12 cellular contexts compared by ENCODE assay signal in genomic region chr11:65131895-65132237, GRCh38. TPM values are rescaled to one million over a fixed set of nuclear protein-coding genes. Genes with fewer than 3 reads are reported as not detected.
A peak's percentile ranks its signal among the peaks of the same experiment; 100 is the strongest.
DNase-seq lines count a peak whose midpoint lies in the region; TF ChIP-seq lines count a peak whose summit lies in the region.
"Had no signal": no experiment of that assay in that cellular context is flagged by ENCODE, and none has a peak within 500 bp of the region (broad histone marks: within the 10 kb centered on the region; RNA-seq: fewer than 3 reads in every experiment).

No MANE protein-coding gene starts in this region.

- peak overlapping the region; percentile 99 for H3K4me3 ChIP-seq in BLaER1
- peak overlapping the region; percentile 99 for H3K4me3 ChIP-seq in GM12875 (ENCODE audit: low read depth, low read length)
- no peak overlapping the region for H3K4me3 ChIP-seq in osteoblast (ENCODE audit: insufficient read depth, low read length)
- H3K4me3 ChIP-seq: heart left ventricle, right lobe of liver had no signal

- peak overlapping the region; percentile 41 for H3K27ac Mint-ChIP-seq in chondrocyte (ENCODE audit: unreplicated experiment)

- no peaks in the 10 kb centered on the region for H3K9me3 Mint-ChIP-seq in chondrocyte (ENCODE audit: low read depth)
- H3K9me3 Mint-ChIP-seq: naive thymus-derived CD8-positive, alpha-beta T cell; WTC11 had no signal

- TF ChIP-seq CTCF in GM12875 (IDR thresholded peaks at IDR 0.05; ENCODE audit: borderline replicate concordance, insufficient read depth, low read depth, low read length) (no peak), chondrocyte (IDR thresholded peaks at IDR 0.05) (no peak), osteoblast (IDR thresholded peaks at IDR 0.05; ENCODE audit: extremely low read depth, low read depth, low read length) (no peak)

- H3K4me3 Mint-ChIP-seq in chondrocyte (ENCODE audit: unreplicated experiment) = no peak overlapping the region
- H3K4me3 Mint-ChIP-seq: WTC11 had no signal

- peak overlapping the region; percentile 98 for H3K9ac ChIP-seq in BLaER1

- no peak overlapping the region for H2AFZ ChIP-seq in osteoblast (ENCODE audit: low read length)

- H3K36me3 Mint-ChIP-seq in chondrocyte (ENCODE audit: low read depth) = peaks cover 7% of the 10 kb centered on the region

- H3K36me3 ChIP-seq in BLaER1 (peaks cover 63% of the 10 kb centered on the region), osteoblast (ENCODE audit: insufficient read depth, low read length) (peaks cover 55% of the 10 kb centered on the region)

- peak; percentile 41 for DNase-seq in chondrocyte (ENCODE audit: low spot score)
- DNase-seq in H4 (ENCODE audit: low spot score) = no peak
- DNase-seq in caudate nucleus (lab: John Stamatoyannopoulos, UW) = no peak
- DNase-seq in osteoblast (ENCODE audit: insufficient read length, low spot score, missing footprints) = no peak
- DNase-seq: activated effector memory CD4-positive, alpha-beta T cell treated with anti-CD3 and anti-CD28 coated beads, Interleukin-2, amount 50 U/mL, for 16 hours; HCEC 1CT; naive thymus-derived CD8-positive, alpha-beta T cell had no signal

- H3K4me1 Mint-ChIP-seq in chondrocyte (ENCODE audit: low read depth) = peaks cover 25% of the 10 kb centered on the region

- peak overlapping the region; percentile 99 for H3K27ac ChIP-seq in BLaER1
- H3K27ac ChIP-seq in caudate nucleus (ENCODE audit: low read depth, low read length) = no peak overlapping the region
- no peak overlapping the region for H3K27ac ChIP-seq in osteoblast (ENCODE audit: low read depth, low read length)
- H3K27ac ChIP-seq: heart left ventricle had no signal

- peaks cover 42% of the 10 kb centered on the region for H4K20me1 ChIP-seq in BLaER1
- H4K20me1 ChIP-seq in osteoblast (ENCODE audit: insufficient read depth, low read length) = peaks cover 35% of the 10 kb centered on the region

- peaks cover 52% of the 10 kb centered on the region for H3K79me2 ChIP-seq in osteoblast (ENCODE audit: insufficient read depth, low read length)

- H3K27me3 ChIP-seq in BLaER1 = no peaks in the 10 kb centered on the region
- H3K27me3 ChIP-seq in osteoblast (ENCODE audit: insufficient read depth, low read length) = no peaks in the 10 kb centered on the region
- H3K27me3 ChIP-seq: heart left ventricle, right lobe of liver had no signal

- H3K9me3 ChIP-seq in BLaER1 (no peaks in the 10 kb centered on the region), osteoblast (ENCODE audit: low read depth, low read length) (no peaks in the 10 kb centered on the region)
- H3K9me3 ChIP-seq: heart left ventricle, right lobe of liver had no signal

- peak overlapping the region; percentile 99 for H3K4me2 ChIP-seq in BLaER1
- no peak overlapping the region for H3K4me2 ChIP-seq in osteoblast (ENCODE audit: insufficient read depth, low read length)

- H3K4me1 ChIP-seq in BLaER1 = peaks cover 67% of the 10 kb centered on the region
- H3K4me1 ChIP-seq in osteoblast (ENCODE audit: insufficient read depth, low read length) = peaks cover 18% of the 10 kb centered on the region

- H3K27me3 Mint-ChIP-seq in chondrocyte (ENCODE audit: low read depth) = no peaks in the 10 kb centered on the region
- H3K27me3 Mint-ChIP-seq: naive thymus-derived CD8-positive, alpha-beta T cell had no signal

RNA-seq across cellular contexts. Expression of gene SYVN1, which starts 2.5 kb away (rescaled TPM):
- total RNA-seq in chondrocyte (47.5 to 53.5 TPM (median 49.2 TPM) in 3 replicates), osteoblast (10.3 and 11.9 TPM in 2 replicates)
- total RNA-seq in H4 (2014; rRNA removed; shearing (Covaris generic)) = 6.4 and 18.0 TPM in 2 replicates

RNA-seq across cellular contexts. Expression of gene MRPL49, which starts 9.7 kb away (rescaled TPM):
- 37.2 to 43.2 TPM (median 40.5 TPM) in 3 replicates for total RNA-seq in chondrocyte
- total RNA-seq in H4 (2014; rRNA removed; shearing (Covaris generic)) = 61.6 and 76.7 TPM in 2 replicates
- 37.4 and 41.6 TPM in 2 replicates for total RNA-seq in osteoblast

RNA-seq across cellular contexts. Expression of gene FAU, which starts 9.9 kb away (rescaled TPM):
- total RNA-seq in chondrocyte (506 to 669 TPM (median 519 TPM) in 3 replicates), osteoblast (94.3 and 118 TPM in 2 replicates)
- total RNA-seq in H4 (2014; rRNA removed; shearing (Covaris generic)) = 322 and 327 TPM in 2 replicates

RNA-seq across cellular contexts. Expression of gene ZNHIT2, which starts 14.4 kb away (rescaled TPM):
- 7.9 to 8.7 TPM (median 7.9 TPM) in 3 replicates for total RNA-seq in chondrocyte
- 5.6 and 8.0 TPM in 2 replicates for total RNA-seq in H4 (2014; rRNA removed; shearing (Covaris generic))
- total RNA-seq in osteoblast = 12.3 and 12.4 TPM in 2 replicates

RNA-seq across cellular contexts. Expression of gene TM7SF2, which starts 20.2 kb away (rescaled TPM):
- 10.3 to 14.4 TPM (median 10.7 TPM) in 3 replicates for total RNA-seq in chondrocyte
- total RNA-seq in H4 (2014; rRNA removed; shearing (Covaris generic)) = 3.2 and 5.2 TPM in 2 replicates
- 8.8 and 10.1 TPM in 2 replicates for total RNA-seq in osteoblast
